ENCODE assay signal across 9 cellular contexts in the genomic region with DNA sequence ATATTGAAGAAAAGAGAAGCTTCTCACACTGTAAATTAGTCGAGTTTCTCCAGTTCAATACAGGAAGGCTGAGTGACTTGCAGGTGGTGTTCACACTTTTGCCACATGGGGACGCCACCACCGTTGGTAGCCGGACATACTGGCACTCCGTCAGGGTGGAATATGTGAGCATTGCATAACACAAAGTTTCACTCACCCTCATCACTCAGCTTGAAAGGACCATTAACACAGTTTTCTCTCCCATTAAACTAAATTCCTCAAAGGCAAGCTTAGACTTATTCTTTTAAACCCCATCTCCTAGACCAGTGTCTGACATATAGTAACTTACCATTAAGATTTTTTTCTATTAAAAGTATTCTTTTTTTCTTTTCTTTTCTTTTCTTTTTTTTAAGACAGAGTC.
DNase-seq lines count a peak whose midpoint lies in the region; ATAC-seq and TF ChIP-seq lines count a peak whose summit lies in the region.
"Had no signal": no experiment of that assay in that cellular context is flagged by ENCODE, and none has a peak within 500 bp of the region (broad histone marks: within the 10 kb centered on the region; RNA-seq: fewer than 3 reads in every experiment).

No MANE protein-coding gene starts in this region.

- TF ChIP-seq CTCF in BE2C (IDR thresholded peaks at IDR 0.05; ENCODE audit: low read depth, low read length) (peak; percentile 83), fibroblast of mammary gland (conservative IDR thresholded peaks at IDR 0.05; ENCODE audit: control insufficient read depth, insufficient read depth, low read depth, low read length) (peak; percentile 100), nephron (IDR thresholded peaks at IDR 0.05; ENCODE audit: unreplicated experiment in 3 of 3) (peak; percentile 90 to 95 (median 94)), tibial nerve (IDR thresholded peaks at IDR 0.05) (peak; percentile 90 to 97 (median 92))

- peak; percentile 87 for ATAC-seq in GM18868 (IDR thresholded peaks at IDR 0.05; ENCODE audit: unreplicated experiment)
- peak; percentile 84 for ATAC-seq in HG03135 (IDR thresholded peaks at IDR 0.05; ENCODE audit: unreplicated experiment)
- ATAC-seq in activated CD8-positive, alpha-beta memory T cell treated with anti-CD3 and anti-CD28 coated beads, Interleukin-2, amount 10 ng/mL, durations not matched to agents 7 days and 5 days, result no peak

- no peaks in the 10 kb centered on the region for H3K36me3 ChIP-seq in BE2C
- no peaks in the 10 kb centered on the region for H3K36me3 ChIP-seq in tibial nerve

- TF ChIP-seq EP300 in tibial nerve (IDR thresholded peaks at IDR 0.05), result peak in 1 of 2 donors; percentile 72

- no peaks in the 10 kb centered on the region for H3K36me3 Mint-ChIP-seq in activated CD8-positive, alpha-beta memory T cell treated with anti-CD3 and anti-CD28 coated beads, Interleukin-2, amount 10 ng/mL, durations not matched to agents 7 days and 5 days
- H3K36me3 Mint-ChIP-seq in nephron (ENCODE audit: low read depth), result no peaks in the 10 kb centered on the region

- peak; percentile 63 for DNase-seq in BE2C
- peak; percentile 39 for DNase-seq in NCI-H748 treated with DMSO at 0.1 percent for 48 hours (lab: John Stamatoyannopoulos, UW)
- peak; percentile 66 for DNase-seq in activated CD8-positive, alpha-beta memory T cell treated with anti-CD3 and anti-CD28 coated beads, Interleukin-2, amount 10 ng/mL, durations not matched to agents 7 days and 5 days
- DNase-seq in fibroblast of mammary gland (ENCODE audit: low read depth), result peak; percentile 85
- DNase-seq in tibial nerve (ENCODE audit: low spot score in 2 of 2), result peak; percentile 72 to 88

- H3K4me1 Mint-ChIP-seq in activated CD8-positive, alpha-beta memory T cell treated with anti-CD3 and anti-CD28 coated beads, Interleukin-2, amount 10 ng/mL, durations not matched to agents 7 days and 5 days, result no peaks in the 10 kb centered on the region
- peaks cover 21% of the 10 kb centered on the region for H3K4me1 Mint-ChIP-seq in nephron

- H3K27me3 ChIP-seq in BE2C (no peaks in the 10 kb centered on the region), tibial nerve (no peaks in the 10 kb centered on the region)

- H3K27ac Mint-ChIP-seq in activated CD8-positive, alpha-beta memory T cell treated with anti-CD3 and anti-CD28 coated beads, Interleukin-2, amount 10 ng/mL, durations not matched to agents 7 days and 5 days, result no peak overlapping the region
- peak overlapping the region; percentile 53 to 67 (median 66) for H3K27ac Mint-ChIP-seq in nephron
- H3K27ac Mint-ChIP-seq: IgD-negative memory B cell had no signal

- H3K9me3 ChIP-seq in BE2C (no peaks in the 10 kb centered on the region), tibial nerve (no peaks in the 10 kb centered on the region)

- 3 to 8% methylated on average over 5 of the region's 5 CpGs for WGBS in tibial nerve, 2 donors

- peak overlapping the region in 1 of 4 donors; percentile 45 for H3K27ac ChIP-seq in tibial nerve

- no peak for TF ChIP-seq POLR2A in tibial nerve (IDR thresholded peaks at IDR 0.05)

- H3K27me3 Mint-ChIP-seq in activated CD8-positive, alpha-beta memory T cell treated with anti-CD3 and anti-CD28 coated beads, Interleukin-2, amount 10 ng/mL, durations not matched to agents 7 days and 5 days, result peaks cover 5% of the 10 kb centered on the region
- no peaks in the 10 kb centered on the region for H3K27me3 Mint-ChIP-seq in nephron (ENCODE audit: low read depth)

- CTCF ChIA-PET in activated CD8-positive, alpha-beta memory T cell treated with anti-CD3 and anti-CD28 coated beads, Interleukin-2, amount 10 ng/mL, durations not matched to agents 7 days and 5 days (lab: Charles Lee), result interaction anchor here (0.6 to 4.1 kb wide), 12 partner anchors 10 to 796 kb away, joined by 3 to 31 read pairs (median 4); no protein-coding TSS in a partner anchor

- H3K4me3 Mint-ChIP-seq in activated CD8-positive, alpha-beta memory T cell treated with anti-CD3 and anti-CD28 coated beads, Interleukin-2, amount 10 ng/mL, durations not matched to agents 7 days and 5 days, result no peak overlapping the region
- peak overlapping the region in 1 of 3 experiments; percentile 26 for H3K4me3 Mint-ChIP-seq in nephron
- H3K4me3 Mint-ChIP-seq: IgD-negative memory B cell had no signal

- H3K9me3 Mint-ChIP-seq in activated CD8-positive, alpha-beta memory T cell treated with anti-CD3 and anti-CD28 coated beads, Interleukin-2, amount 10 ng/mL, durations not matched to agents 7 days and 5 days (ENCODE audit: low read depth), result no peaks in the 10 kb centered on the region
- no peaks in the 10 kb centered on the region for H3K9me3 Mint-ChIP-seq in nephron

- H3K4me3 ChIP-seq in BE2C (ENCODE audit: low read depth, low read length) (no peak overlapping the region), fibroblast of mammary gland (ENCODE audit: control insufficient read depth, low read depth, low read length) (no peak overlapping the region), tibial nerve (no peak overlapping the region)

- H3K4me1 ChIP-seq in BE2C, result no peaks in the 10 kb centered on the region
- peaks cover 0 to 33% (median 0%) of the 10 kb centered on the region in 4 donors for H3K4me1 ChIP-seq in tibial nerve
